In genomic region chr18:54382076-54382475, GRCh38 we compare ENCODE assay signal across 1 cellular context.
TF ChIP-seq lines count a peak whose summit lies in the region.

No MANE protein-coding gene starts in this region.

TF ChIP-seq in H1, 55 proteins besides CTCF, POLR2A, EP300 and RAD21:
- TF ChIP-seq MAX (IDR thresholded peaks at IDR 0.05) (no peak), GABPA (IDR thresholded peaks at IDR 0.05; ENCODE audit: borderline replicate concordance, insufficient read depth, low read length) (no peak), BACH1 (IDR thresholded peaks at IDR 0.05; ENCODE audit: low read length) (no peak), HDAC6 (IDR thresholded peaks at IDR 0.05; ENCODE audit: low read depth, low read length) (no peak), HDAC2 (IDR thresholded peaks at IDR 0.05; ENCODE audit: borderline replicate concordance in 1 of 2, low read depth in 2 of 2, low read length in 2 of 2) (no peak), TEAD4 (IDR thresholded peaks at IDR 0.05; ENCODE audit: low read depth, low read length) (no peak), NRF1 (IDR thresholded peaks at IDR 0.05; ENCODE audit: low read depth, low read length) (no peak), PHF8 (conservative IDR thresholded peaks at IDR 0.05; ENCODE audit: low read depth, low read length) (no peak), CTBP2 (IDR thresholded peaks at IDR 0.05; ENCODE audit: borderline replicate concordance, insufficient read depth, insufficient read length, low read length) (no peak), SAP30 (IDR thresholded peaks at IDR 0.05; ENCODE audit: insufficient read depth, insufficient replicate concordance, low read length) (no peak), SP2 (IDR thresholded peaks at IDR 0.05; ENCODE audit: low read length) (no peak), ASH2L (IDR thresholded peaks at IDR 0.05; ENCODE audit: low read length) (no peak), CBX8 (IDR thresholded peaks at IDR 0.05; ENCODE audit: borderline replicate concordance, low read depth, low read length) (no peak)
TF ChIP-seq in H1: peak in this region for 0.
